Comparison of ENCODE assay signal across 21 cellular contexts in genomic region chr18:53191634-53192033, GRCh38.
"Had no signal": no experiment of that assay in that cellular context is flagged by ENCODE, and none has a peak within 500 bp of the region (broad histone marks: within the 10 kb centered on the region; RNA-seq: fewer than 3 reads in every experiment).

No MANE protein-coding gene starts in this region.

- H3K9me3 ChIP-seq: mucosa of descending colon, psoas muscle, right lobe of liver, tibial artery, vagina had no signal

- H3K4me1 Mint-ChIP-seq: immature natural killer cell; naive thymus-derived CD8-positive, alpha-beta T cell; stimulated activated memory B cell treated with anti-CD40 and anti-IgM and Interleukin-4, amounts not matched to agents 10 μg/mL and 1 μg/mL and 100 μg/mL, for 72 hours had no signal

- H3K36me3 Mint-ChIP-seq: activated naive CD4-positive, alpha-beta T cell treated with anti-CD3 and anti-CD28 coated beads, Interleukin-2, amount 50 U/mL, for 72 hours; immature natural killer cell; naive thymus-derived CD8-positive, alpha-beta T cell; stimulated activated memory B cell treated with anti-CD40 and anti-IgM and Interleukin-4, amounts not matched to agents 10 μg/mL and 1 μg/mL and 100 μg/mL, for 72 hours had no signal

- H3K27me3 Mint-ChIP-seq: naive thymus-derived CD8-positive, alpha-beta T cell; stimulated activated memory B cell treated with anti-CD40 and anti-IgM and Interleukin-4, amounts not matched to agents 10 μg/mL and 1 μg/mL and 100 μg/mL, for 72 hours had no signal

- H3K27me3 ChIP-seq: brain microvascular endothelial cell, right lobe of liver, spleen, tibial artery, vagina had no signal

- H3K4me1 ChIP-seq: psoas muscle, right lobe of liver, spleen, tibial artery, vagina had no signal

- H3K9me3 Mint-ChIP-seq: stimulated activated memory B cell treated with anti-CD40 and anti-IgM and Interleukin-4, amounts not matched to agents 10 μg/mL and 1 μg/mL and 100 μg/mL, for 72 hours had no signal

- DNase-seq: activated CD4-positive, alpha-beta T cell treated with anti-CD3 and anti-CD28 coated beads, Interleukin-2, amount 50 U/mL, for 1 hour; activated T-cell treated with anti-CD3 and anti-CD28 coated beads, Interleukin-2, amount 50 U/mL, for 1 hour; amniotic stem cell; brain microvascular endothelial cell; dermis blood vessel endothelial cell; immature natural killer cell; left cardiac atrium; mammary epithelial cell; mucosa of descending colon; naive thymus-derived CD8-positive, alpha-beta T cell; occipital lobe; psoas muscle; right lobe of liver; spleen; stimulated activated CD4-positive, alpha-beta T cell treated with anti-CD3 and anti-CD28 coated beads, Interleukin-1b, Interleukin-23, amount 100 ng/mL, for 48 hours; tibial artery had no signal

- H3K27ac Mint-ChIP-seq: activated naive CD4-positive, alpha-beta T cell treated with anti-CD3 and anti-CD28 coated beads, Interleukin-2, amount 50 U/mL, for 72 hours; immature natural killer cell; naive thymus-derived CD8-positive, alpha-beta T cell; stimulated activated memory B cell treated with anti-CD40 and anti-IgM and Interleukin-4, amounts not matched to agents 10 μg/mL and 1 μg/mL and 100 μg/mL, for 72 hours had no signal

- FAIRE-seq: endometrium had no signal

- H3K4me3 Mint-ChIP-seq: immature natural killer cell; naive thymus-derived CD8-positive, alpha-beta T cell; stimulated activated memory B cell treated with anti-CD40 and anti-IgM and Interleukin-4, amounts not matched to agents 10 μg/mL and 1 μg/mL and 100 μg/mL, for 72 hours had no signal

- H3K36me3 ChIP-seq: brain microvascular endothelial cell, right lobe of liver, spleen, tibial artery, vagina had no signal

- H3K27ac ChIP-seq: brain microvascular endothelial cell, psoas muscle, right lobe of liver, spleen, tibial artery, vagina had no signal

- ATAC-seq: activated naive CD4-positive, alpha-beta T cell treated with anti-CD3 and anti-CD28 coated beads, Interleukin-2, amount 50 U/mL, for 72 hours; esophagus mucosa; left cardiac atrium; mucosa of descending colon; naive thymus-derived CD8-positive, alpha-beta T cell; psoas muscle; right lobe of liver; stimulated activated memory B cell treated with anti-CD40 and anti-IgM and Interleukin-4, amounts not matched to agents 10 μg/mL and 1 μg/mL and 100 μg/mL, for 72 hours had no signal

- H3K4me3 ChIP-seq: mucosa of descending colon, psoas muscle, right lobe of liver, spleen, tibial artery, vagina had no signal
